14 cellular contexts compared by ENCODE assay signal in the genomic region with DNA sequence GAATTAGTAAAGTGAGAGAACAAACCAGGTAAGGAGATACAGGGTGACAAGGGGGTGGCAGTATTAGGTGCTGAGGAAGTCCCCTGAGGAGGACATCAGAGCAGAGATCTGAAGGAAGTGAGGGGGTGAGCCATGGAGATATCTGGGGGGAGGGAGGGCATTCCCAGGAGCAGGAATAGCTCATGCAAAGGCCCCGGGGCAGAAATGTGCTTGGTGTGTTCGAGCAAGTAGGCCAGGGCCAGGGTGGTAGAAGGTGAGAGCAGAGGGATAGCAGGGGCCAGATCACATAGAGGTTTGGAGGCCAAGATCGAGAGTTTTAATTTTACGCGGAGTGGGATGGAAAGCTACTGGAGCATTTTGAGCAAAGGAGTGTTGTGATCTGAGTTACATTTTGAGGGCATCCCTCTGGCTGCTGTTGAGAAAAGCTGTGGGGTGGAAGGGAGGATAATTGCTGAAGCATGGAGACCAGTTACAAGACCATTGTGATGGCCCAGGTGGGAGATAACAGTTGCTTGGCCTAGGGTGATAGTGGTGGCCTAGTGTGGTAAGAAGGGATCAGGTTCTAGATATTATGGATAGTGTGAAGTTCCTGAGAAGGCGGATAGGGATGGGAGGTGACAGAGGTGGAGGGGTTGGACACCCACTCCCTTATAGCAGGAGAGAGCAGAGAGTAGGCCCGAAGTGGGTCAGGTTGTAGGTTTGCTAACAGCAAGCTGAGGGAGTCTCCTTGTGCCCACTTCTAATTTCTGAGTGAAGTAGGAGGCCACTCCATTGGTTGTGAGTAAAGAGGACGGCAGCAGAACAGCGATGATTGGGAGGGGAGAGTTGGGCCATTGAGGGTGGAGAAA.
"Had no signal": no experiment of that assay in that cellular context is flagged by ENCODE, and none has a peak within 500 bp of the region (broad histone marks: within the 10 kb centered on the region; RNA-seq: fewer than 3 reads in every experiment).

No MANE protein-coding gene starts in this region.

- H3K9me3 ChIP-seq: gastrocnemius medialis, stomach, vagina had no signal

- ATAC-seq: gastrocnemius medialis had no signal

- H3K27ac ChIP-seq: brain microvascular endothelial cell, vagina had no signal

- H3K27me3 ChIP-seq: brain microvascular endothelial cell, gastrocnemius medialis, stomach, vagina had no signal

- H3K27ac Mint-ChIP-seq: activated naive CD4-positive, alpha-beta T cell treated with anti-CD3 and anti-CD28 coated beads, Interleukin-2, amount 50 U/mL, for 24 hours; nephron had no signal

- H3K4me3 ChIP-seq: gastrocnemius medialis, stomach, vagina had no signal

- H3K9me3 Mint-ChIP-seq: activated naive CD4-positive, alpha-beta T cell treated with anti-CD3 and anti-CD28 coated beads, Interleukin-2, amount 50 U/mL, for 24 hours had no signal

- DNase-seq: activated CD4-positive, alpha-beta T cell treated with anti-CD3 and anti-CD28 coated beads, Interleukin-2, amount 50 U/mL, for 1 hour; activated effector memory CD4-positive, alpha-beta T cell treated with Interleukin-2 at 50 U/mL for 16 hours; activated T-cell treated with anti-CD3 and anti-CD28 coated beads, Interleukin-2, amount 50 U/mL, for 1 hour; amniotic stem cell; brain microvascular endothelial cell; cerebellar nuclear complex; gastrocnemius medialis; hypothalamus; kidney glomerular epithelial cell; occipital lobe; stomach had no signal

- H3K27me3 Mint-ChIP-seq: activated naive CD4-positive, alpha-beta T cell treated with anti-CD3 and anti-CD28 coated beads, Interleukin-2, amount 50 U/mL, for 24 hours had no signal

- H3K4me3 Mint-ChIP-seq: activated naive CD4-positive, alpha-beta T cell treated with anti-CD3 and anti-CD28 coated beads, Interleukin-2, amount 50 U/mL, for 24 hours; nephron had no signal

- H3K4me1 Mint-ChIP-seq: nephron had no signal

- H3K36me3 ChIP-seq: brain microvascular endothelial cell, gastrocnemius medialis, stomach, vagina had no signal
